1 cellular context compared by ENCODE assay signal in the genomic region with DNA sequence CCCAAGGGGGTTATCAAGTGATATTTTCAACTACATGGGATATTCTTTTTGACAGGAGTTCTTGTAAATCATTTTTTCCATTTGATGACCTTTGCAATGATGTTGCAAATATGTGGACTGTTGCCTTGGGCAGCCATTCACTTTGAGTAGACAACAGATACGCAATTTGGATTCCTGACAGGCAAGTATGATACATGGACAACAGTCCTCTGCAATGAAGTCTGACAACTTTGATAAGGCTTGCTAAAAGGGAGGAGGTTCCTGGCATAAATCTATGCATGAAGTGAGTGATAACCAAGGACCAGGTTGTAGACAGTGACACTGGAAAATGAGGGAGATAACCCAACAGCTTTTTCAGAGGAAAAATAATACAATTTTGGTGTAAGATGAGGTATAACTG.
TF ChIP-seq lines count a peak whose summit lies in the region.

No MANE protein-coding gene starts in this region.

TF ChIP-seq in K562, 482 proteins besides CTCF, POLR2A, EP300 and RAD21 (continued from another document and continues in another):
- TF ChIP-seq, protein P1, sequence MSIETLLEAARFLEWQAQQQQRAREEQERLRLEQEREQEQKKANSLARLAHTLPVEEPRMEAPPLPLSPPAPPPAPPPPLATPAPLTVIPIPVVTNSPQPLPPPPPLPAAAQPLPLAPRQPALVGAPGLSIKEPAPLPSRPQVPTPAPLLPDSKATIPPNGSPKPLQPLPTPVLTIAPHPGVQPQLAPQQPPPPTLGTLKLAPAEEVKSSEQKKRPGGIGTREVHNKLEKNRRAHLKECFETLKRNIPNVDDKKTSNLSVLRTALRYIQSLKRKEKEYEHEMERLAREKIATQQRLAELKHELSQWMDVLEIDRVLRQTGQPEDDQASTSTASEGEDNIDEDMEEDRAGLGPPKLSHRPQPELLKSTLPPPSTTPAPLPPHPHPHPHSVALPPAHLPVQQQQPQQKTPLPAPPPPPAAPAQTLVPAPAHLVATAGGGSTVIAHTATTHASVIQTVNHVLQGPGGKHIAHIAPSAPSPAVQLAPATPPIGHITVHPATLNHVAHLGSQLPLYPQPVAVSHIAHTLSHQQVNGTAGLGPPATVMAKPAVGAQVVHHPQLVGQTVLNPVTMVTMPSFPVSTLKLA (conservative IDR thresholded peaks at IDR 0.05) = peak; percentile 34 to 53; a peak in 2 of 4 replicates
- TF ChIP-seq, protein P2, sequence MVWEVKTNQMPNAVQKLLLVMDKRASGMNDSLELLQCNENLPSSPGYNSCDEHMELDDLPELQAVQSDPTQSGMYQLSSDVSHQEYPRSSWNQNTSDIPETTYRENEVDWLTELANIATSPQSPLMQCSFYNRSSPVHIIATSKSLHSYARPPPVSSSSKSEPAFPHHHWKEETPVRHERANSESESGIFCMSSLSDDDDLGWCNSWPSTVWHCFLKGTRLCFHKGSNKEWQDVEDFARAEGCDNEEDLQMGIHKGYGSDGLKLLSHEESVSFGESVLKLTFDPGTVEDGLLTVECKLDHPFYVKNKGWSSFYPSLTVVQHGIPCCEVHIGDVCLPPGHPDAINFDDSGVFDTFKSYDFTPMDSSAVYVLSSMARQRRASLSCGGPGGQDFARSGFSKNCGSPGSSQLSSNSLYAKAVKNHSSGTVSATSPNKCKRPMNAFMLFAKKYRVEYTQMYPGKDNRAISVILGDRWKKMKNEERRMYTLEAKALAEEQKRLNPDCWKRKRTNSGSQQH (CRISPR knock-in tag; IDR thresholded peaks at IDR 0.05) = peak; percentile 65; the same call in 1 of the 2 replicates
- TF ChIP-seq ZEB2 (IDR thresholded peaks at IDR 0.05) (peak; percentile 82; the same call in 1 of the 2 replicates), TCFL5 (CRISPR knock-in tag; conservative IDR thresholded peaks at IDR 0.05) (no peak), PHB (CRISPR knock-in tag; IDR thresholded peaks at IDR 0.05) (no peak), SIN3B (IDR thresholded peaks at IDR 0.05; ENCODE audit: low read depth) (no peak), ZNF766 (CRISPR knock-in tag; conservative IDR thresholded peaks at IDR 0.05) (0 out of 2 replicates have a peak, but pooled peaks have one; percentile 44), ARID3A (IDR thresholded peaks at IDR 0.05; ENCODE audit: borderline replicate concordance, low read depth, low read length) (peak; percentile 69), FOXJ2 (tag; IDR thresholded peaks at IDR 0.05) (peak; percentile 57; the same call in 1 of the 2 replicates), ATF1 (CRISPR knock-in tag; IDR thresholded peaks at IDR 0.05) (no peak), ATF1 (tag; IDR thresholded peaks at IDR 0.05) (peak; percentile 65), FUS (optimal IDR thresholded peaks at IDR 0.05; ENCODE audit: low read depth, low read length) (no peak), PRMT5 (CRISPR knock-in tag; IDR thresholded peaks at IDR 0.05) (no peak), HDAC2 (IDR thresholded peaks at IDR 0.05) (peak; percentile 97), CHD4 (IDR thresholded peaks at IDR 0.05; ENCODE audit: insufficient read depth, insufficient replicate concordance, low read depth, low read length, poor library complexity, severe bottlenecking) (no peak), RERE (CRISPR knock-in tag; IDR thresholded peaks at IDR 0.05; ENCODE audit: borderline replicate concordance) (no peak), E2F1 (CRISPR knock-in tag; IDR thresholded peaks at IDR 0.05) (no peak), ZNF445 (CRISPR knock-in tag; IDR thresholded peaks at IDR 0.05; ENCODE audit: low read depth) (no peak), ZNF232 (CRISPR knock-in tag; IDR thresholded peaks at IDR 0.05) (no peak), ZNF24 (IDR thresholded peaks at IDR 0.05) (peak; percentile 93), FOSL1 (tag; conservative IDR thresholded peaks at IDR 0.05) (0 out of 2 replicates have a peak, but pooled peaks have one; percentile 18), ZC3H11A (IDR thresholded peaks at IDR 0.05; ENCODE audit: low read depth, low read length) (no peak), PCBP2 (IDR thresholded peaks at IDR 0.05; ENCODE audit: low read depth, low read length, poor library complexity, severe bottlenecking) (no peak), CREB5 (CRISPR knock-in tag; IDR thresholded peaks at IDR 0.05) (no peak), NFATC3 (IDR thresholded peaks at IDR 0.05) (peak; percentile 65; the same call in 1 of the 2 replicates), FOS (IDR thresholded peaks at IDR 0.05; ENCODE audit: extremely low read depth, insufficient read length) (no peak), PATZ1 (CRISPR knock-in tag; IDR thresholded peaks at IDR 0.05; ENCODE audit: borderline replicate concordance) (no peak), ATF7 (IDR thresholded peaks at IDR 0.05) (peak; percentile 46; the same call in 1 of the 2 replicates), WHSC1 (IDR thresholded peaks at IDR 0.05; ENCODE audit: low read length) (no peak), JUND (IDR thresholded peaks at IDR 0.05; ENCODE audit: borderline replicate concordance, low read depth, low read length) (peak; percentile 70), JUND (tag; IDR thresholded peaks at IDR 0.05; ENCODE audit: borderline replicate concordance, low read depth, low read length) (no peak; the same call in 2 of the 3 replicates), LEF1 (IDR thresholded peaks at IDR 0.05) (peak; percentile 34; the same call in 1 of the 2 replicates), XRCC3 (IDR thresholded peaks at IDR 0.05) (no peak), E2F3 (CRISPR knock-in tag; IDR thresholded peaks at IDR 0.05) (no peak), CBFB (CRISPR knock-in tag; IDR thresholded peaks at IDR 0.05) (no peak), NR0B1 (IDR thresholded peaks at IDR 0.05; ENCODE audit: partially characterized antibody) (no peak)
- TF ChIP-seq, protein P3, sequence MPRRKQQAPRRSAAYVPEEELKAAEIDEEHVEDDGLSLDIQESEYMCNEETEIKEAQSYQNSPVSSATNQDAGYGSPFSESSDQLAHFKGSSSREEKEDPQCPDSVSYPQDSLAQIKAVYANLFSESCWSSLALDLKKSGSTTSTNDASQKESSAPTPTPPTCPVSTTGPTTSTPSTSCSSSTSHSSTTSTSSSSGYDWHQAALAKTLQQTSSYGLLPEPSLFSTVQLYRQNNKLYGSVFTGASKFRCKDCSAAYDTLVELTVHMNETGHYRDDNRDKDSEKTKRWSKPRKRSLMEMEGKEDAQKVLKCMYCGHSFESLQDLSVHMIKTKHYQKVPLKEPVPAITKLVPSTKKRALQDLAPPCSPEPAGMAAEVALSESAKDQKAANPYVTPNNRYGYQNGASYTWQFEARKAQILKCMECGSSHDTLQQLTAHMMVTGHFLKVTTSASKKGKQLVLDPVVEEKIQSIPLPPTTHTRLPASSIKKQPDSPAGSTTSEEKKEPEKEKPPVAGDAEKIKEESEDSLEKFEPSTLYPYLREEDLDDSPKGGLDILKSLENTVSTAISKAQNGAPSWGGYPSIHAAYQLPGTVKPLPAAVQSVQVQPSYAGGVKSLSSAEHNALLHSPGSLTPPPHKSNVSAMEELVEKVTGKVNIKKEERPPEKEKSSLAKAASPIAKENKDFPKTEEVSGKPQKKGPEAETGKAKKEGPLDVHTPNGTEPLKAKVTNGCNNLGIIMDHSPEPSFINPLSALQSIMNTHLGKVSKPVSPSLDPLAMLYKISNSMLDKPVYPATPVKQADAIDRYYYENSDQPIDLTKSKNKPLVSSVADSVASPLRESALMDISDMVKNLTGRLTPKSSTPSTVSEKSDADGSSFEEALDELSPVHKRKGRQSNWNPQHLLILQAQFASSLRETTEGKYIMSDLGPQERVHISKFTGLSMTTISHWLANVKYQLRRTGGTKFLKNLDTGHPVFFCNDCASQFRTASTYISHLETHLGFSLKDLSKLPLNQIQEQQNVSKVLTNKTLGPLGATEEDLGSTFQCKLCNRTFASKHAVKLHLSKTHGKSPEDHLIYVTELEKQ (CRISPR knock-in tag; IDR thresholded peaks at IDR 0.05) = no peak
- TF ChIP-seq, protein P4, sequence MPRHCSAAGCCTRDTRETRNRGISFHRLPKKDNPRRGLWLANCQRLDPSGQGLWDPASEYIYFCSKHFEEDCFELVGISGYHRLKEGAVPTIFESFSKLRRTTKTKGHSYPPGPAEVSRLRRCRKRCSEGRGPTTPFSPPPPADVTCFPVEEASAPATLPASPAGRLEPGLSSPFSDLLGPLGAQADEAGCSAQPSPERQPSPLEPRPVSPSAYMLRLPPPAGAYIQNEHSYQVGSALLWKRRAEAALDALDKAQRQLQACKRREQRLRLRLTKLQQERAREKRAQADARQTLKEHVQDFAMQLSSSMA (CRISPR knock-in tag; IDR thresholded peaks at IDR 0.05) = no peak
